Comparison of ENCODE assay signal across 8 cellular contexts in genomic region chr10:128802062-128802461, GRCh38.
"Had no signal": no experiment of that assay in that cellular context is flagged by ENCODE, and none has a peak within 500 bp of the region (broad histone marks: within the 10 kb centered on the region; RNA-seq: fewer than 3 reads in every experiment).

No MANE protein-coding gene starts in this region.

- H3K27me3 Mint-ChIP-seq: IgD-negative memory B cell had no signal

- H3K4me3 ChIP-seq: K562 had no signal

- ATAC-seq: HepG2, K562 had no signal

- H3K4me3 Mint-ChIP-seq: IgD-negative memory B cell had no signal

- DNase-seq: IMR-90, KBM-7, KG1 had no signal

- H3K27ac ChIP-seq: HL-60, KMS-11 had no signal

- H3K27ac Mint-ChIP-seq: IgD-negative memory B cell had no signal
